Comparison of ENCODE assay signal across 7 cellular contexts in the genomic region with DNA sequence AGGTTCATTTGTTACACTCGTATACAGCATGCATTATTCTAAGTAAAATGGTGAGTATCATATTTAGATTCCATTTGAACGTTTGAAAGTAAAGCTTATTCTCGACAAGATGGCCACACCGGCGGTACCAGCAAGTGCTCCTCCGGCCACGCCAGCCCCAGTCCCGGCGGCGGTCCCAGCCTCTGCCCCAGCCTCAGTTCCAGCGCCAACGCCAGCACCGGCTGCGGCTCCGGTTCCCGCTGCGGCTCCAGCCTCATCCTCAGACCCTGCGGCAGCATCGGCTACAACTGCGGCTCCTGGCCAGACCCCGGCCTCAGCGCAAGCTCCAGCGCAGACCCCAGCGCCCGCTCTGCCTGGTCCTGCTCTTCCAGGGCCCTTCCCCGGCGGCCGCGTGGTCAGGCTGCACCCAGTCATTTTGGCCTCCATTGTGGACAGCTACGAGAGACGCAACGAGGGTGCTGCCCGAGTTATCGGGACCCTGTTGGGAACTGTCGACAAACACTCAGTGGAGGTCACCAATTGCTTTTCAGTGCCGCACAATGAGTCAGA. TPM values are rescaled to one million over a fixed set of nuclear protein-coding genes. Genes with fewer than 3 reads are reported as not detected.
DNase-seq lines count a peak whose midpoint lies in the region; ATAC-seq, FAIRE-seq and TF ChIP-seq lines count a peak whose summit lies in the region.
"Not testable (repeated sequence)": the region's sequence is repeated elsewhere in the genome, so short reads cannot be mapped to it uniquely, and the experiment has no call there.

No MANE protein-coding gene starts in this region.

- DNase-seq in GM12892 (ENCODE audit: insufficient read length); activated CD8-positive, alpha-beta memory T cell treated with anti-CD3 and anti-CD28 coated beads, Interleukin-2, amount 10 ng/mL, durations not matched to agents 7 days and 5 days; bronchial epithelial cell (ENCODE audit: low read depth); foreskin keratinocyte; natural killer cell treated with Interleukin-12 subunit alpha and Interleukin-12 subunit beta and Interleukin-15 and Interleukin-18, amount 100 ng/mL, for 72 hours (ENCODE audit: low spot score); stimulated activated effector memory CD8-positive, alpha-beta T cell treated with anti-CD3 and anti-CD28 coated beads, Interleukin-12 subunit alpha, Interleukin-12 subunit beta, amount 100 ng/mL, for 72 hours (ENCODE audit: low spot score in 2 of 2): not testable (repeated sequence)
- DNase-seq in upper lobe of right lung = peak; percentile 42

- FAIRE-seq in GM12892 (lab: Jason Lieb, UNC) = peak; percentile 21
- peak; percentile 32 for FAIRE-seq in bronchial epithelial cell (lab: Jason Lieb, UNC)

- CTCF ChIA-PET in activated CD8-positive, alpha-beta memory T cell treated with anti-CD3 and anti-CD28 coated beads, Interleukin-2, amount 10 ng/mL, durations not matched to agents 7 days and 5 days (lab: Charles Lee) = not testable (repeated sequence)

- H3K27ac ChIP-seq in foreskin keratinocyte, upper lobe of right lung: not testable (repeated sequence)

- not testable (repeated sequence) for H3K4me1 Mint-ChIP-seq in activated CD8-positive, alpha-beta memory T cell treated with anti-CD3 and anti-CD28 coated beads, Interleukin-2, amount 10 ng/mL, durations not matched to agents 7 days and 5 days; natural killer cell treated with Interleukin-12 subunit alpha and Interleukin-12 subunit beta and Interleukin-15 and Interleukin-18, amount 100 ng/mL, for 72 hours (ENCODE audit: low read depth in 2 of 2); stimulated activated effector memory CD8-positive, alpha-beta T cell treated with anti-CD3 and anti-CD28 coated beads, Interleukin-12 subunit alpha, Interleukin-12 subunit beta, amount 100 ng/mL, for 72 hours

- not testable (repeated sequence) for H3K36me3 Mint-ChIP-seq in activated CD8-positive, alpha-beta memory T cell treated with anti-CD3 and anti-CD28 coated beads, Interleukin-2, amount 10 ng/mL, durations not matched to agents 7 days and 5 days; natural killer cell treated with Interleukin-12 subunit alpha and Interleukin-12 subunit beta and Interleukin-15 and Interleukin-18, amount 100 ng/mL, for 72 hours; stimulated activated effector memory CD8-positive, alpha-beta T cell treated with anti-CD3 and anti-CD28 coated beads, Interleukin-12 subunit alpha, Interleukin-12 subunit beta, amount 100 ng/mL, for 72 hours

- not testable (repeated sequence) for H3K9me3 Mint-ChIP-seq in activated CD8-positive, alpha-beta memory T cell treated with anti-CD3 and anti-CD28 coated beads, Interleukin-2, amount 10 ng/mL, durations not matched to agents 7 days and 5 days (ENCODE audit: low read depth); natural killer cell treated with Interleukin-12 subunit alpha and Interleukin-12 subunit beta and Interleukin-15 and Interleukin-18, amount 100 ng/mL, for 72 hours; stimulated activated effector memory CD8-positive, alpha-beta T cell treated with anti-CD3 and anti-CD28 coated beads, Interleukin-12 subunit alpha, Interleukin-12 subunit beta, amount 100 ng/mL, for 72 hours

- intact Hi-C loops in upper lobe of right lung (cut with DNase I) = not testable (repeated sequence)

- H3K4me3 ChIP-seq in bronchial epithelial cell (ENCODE audit: low read depth, low read length); upper lobe of right lung: not testable (repeated sequence)

- peak; percentile 23 for ATAC-seq in activated CD8-positive, alpha-beta memory T cell treated with anti-CD3 and anti-CD28 coated beads, Interleukin-2, amount 10 ng/mL, durations not matched to agents 7 days and 5 days
- peak; percentile 35 for ATAC-seq in foreskin keratinocyte
- ATAC-seq in natural killer cell treated with Interleukin-12 subunit alpha and Interleukin-12 subunit beta and Interleukin-15 and Interleukin-18, amount 100 ng/mL, for 72 hours = peak; percentile 41 to 52
- peak; percentile 11 for ATAC-seq in stimulated activated effector memory CD8-positive, alpha-beta T cell treated with anti-CD3 and anti-CD28 coated beads, Interleukin-12 subunit alpha, Interleukin-12 subunit beta, amount 100 ng/mL, for 72 hours
- ATAC-seq in upper lobe of right lung = peak; percentile 51

- not testable (repeated sequence) for H3K4me3 Mint-ChIP-seq in activated CD8-positive, alpha-beta memory T cell treated with anti-CD3 and anti-CD28 coated beads, Interleukin-2, amount 10 ng/mL, durations not matched to agents 7 days and 5 days; natural killer cell treated with Interleukin-12 subunit alpha and Interleukin-12 subunit beta and Interleukin-15 and Interleukin-18, amount 100 ng/mL, for 72 hours; stimulated activated effector memory CD8-positive, alpha-beta T cell treated with anti-CD3 and anti-CD28 coated beads, Interleukin-12 subunit alpha, Interleukin-12 subunit beta, amount 100 ng/mL, for 72 hours

- H3K4me1 ChIP-seq in foreskin keratinocyte, upper lobe of right lung: not testable (repeated sequence)

- H3K9me3 ChIP-seq in upper lobe of right lung = not testable (repeated sequence)

- not testable (repeated sequence) for H3K27me3 Mint-ChIP-seq in activated CD8-positive, alpha-beta memory T cell treated with anti-CD3 and anti-CD28 coated beads, Interleukin-2, amount 10 ng/mL, durations not matched to agents 7 days and 5 days; natural killer cell treated with Interleukin-12 subunit alpha and Interleukin-12 subunit beta and Interleukin-15 and Interleukin-18, amount 100 ng/mL, for 72 hours

- TF ChIP-seq POLR2A in GM12892 (IDR thresholded peaks at IDR 0.05; ENCODE audit: low read depth, low read length) = not testable (repeated sequence)

- H3K27ac Mint-ChIP-seq in activated CD8-positive, alpha-beta memory T cell treated with anti-CD3 and anti-CD28 coated beads, Interleukin-2, amount 10 ng/mL, durations not matched to agents 7 days and 5 days; natural killer cell treated with Interleukin-12 subunit alpha and Interleukin-12 subunit beta and Interleukin-15 and Interleukin-18, amount 100 ng/mL, for 72 hours; stimulated activated effector memory CD8-positive, alpha-beta T cell treated with anti-CD3 and anti-CD28 coated beads, Interleukin-12 subunit alpha, Interleukin-12 subunit beta, amount 100 ng/mL, for 72 hours: not testable (repeated sequence)

- not testable (repeated sequence) for TF ChIP-seq CTCF in bronchial epithelial cell (IDR thresholded peaks at IDR 0.05; ENCODE audit: insufficient read depth, low read length, severe bottlenecking); foreskin keratinocyte (conservative IDR thresholded peaks at IDR 0.05); upper lobe of right lung (IDR thresholded peaks at IDR 0.05)

- not testable (repeated sequence) for H3K27me3 ChIP-seq in bronchial epithelial cell (ENCODE audit: control insufficient read depth, insufficient read depth, low read length); foreskin keratinocyte; upper lobe of right lung

- H3K36me3 ChIP-seq in bronchial epithelial cell (ENCODE audit: control insufficient read depth, insufficient read depth, low read length); upper lobe of right lung: not testable (repeated sequence)

RNA-seq across cellular contexts. Expression of gene FANCL, which starts 10.3 kb away (rescaled TPM):
- 41.3 TPM for polyA plus RNA-seq in GM12892 (2012; ENCODE audit: missing spikeins)
- 10 to 100 TPM; 26.5 to 28.2 TPM for total RNA-seq in activated CD8-positive, alpha-beta memory T cell treated with anti-CD3 and anti-CD28 coated beads, Interleukin-2, amount 10 ng/mL, durations not matched to agents 7 days and 5 days
- total RNA-seq in bronchial epithelial cell = 10.8 and 14.6 TPM in 2 replicates
- total RNA-seq in foreskin keratinocyte = 15.9 and 17.7 TPM in 2 replicates
- 12.8 and 14.2 TPM in 2 replicates for polyA plus RNA-seq in foreskin keratinocyte
- total RNA-seq in natural killer cell treated with Interleukin-12 subunit alpha and Interleukin-12 subunit beta and Interleukin-15 and Interleukin-18, amount 100 ng/mL, for 72 hours = 10 to 100 TPM; 17.6 to 28.0 TPM
- total RNA-seq in upper lobe of right lung = 17.9 TPM
